8 cellular contexts compared by ENCODE assay signal in genomic region chr22:26658671-26659478, GRCh38.
DNase-seq lines count a peak whose midpoint lies in the region; ATAC-seq and TF ChIP-seq lines count a peak whose summit lies in the region.

No MANE protein-coding gene starts in this region.

- ATAC-seq in HG03025 (IDR thresholded peaks at IDR 0.05; ENCODE audit: low FRiP score, unreplicated experiment) = no peak

- no peak for TF ChIP-seq CTCF in HEK293 (tag by site-specific recombination; IDR thresholded peaks at IDR 0.05)
- TF ChIP-seq CTCF in astrocyte of the cerebellum (IDR thresholded peaks at IDR 0.05; ENCODE audit: low read depth, low read length, missing control alignments) = no peak

- in situ Hi-C loops in astrocyte of the cerebellum (cut with HindIII; ENCODE audit: low sequenced_read_pairs) = no loop called here

- H3K4me3 ChIP-seq in HEK293 (ENCODE audit: low read depth, low read length) (peak overlapping the region; percentile 32), astrocyte of the cerebellum (ENCODE audit: low read depth, low read length) (peak overlapping the region; percentile 32), iPS-18c (ENCODE audit: insufficient read depth, low read depth, low read length) (peak overlapping the region; percentile 81)

- H3K9me3 ChIP-seq in HEK293 (ENCODE audit: control insufficient read depth, insufficient read depth, low read depth, low read length) (no peaks in the 10 kb centered on the region), iPS-18c (ENCODE audit: control insufficient read depth, insufficient read depth, low read length) (no peaks in the 10 kb centered on the region)

- peaks cover 3% of the 10 kb centered on the region; the same call in 1 of the 2 replicates for H3K4me1 ChIP-seq in HEK293 (ENCODE audit: control insufficient read depth, insufficient read depth, low read length)

- POLR2A ChIA-PET in HEK293 (lab: Yijun Ruan, JAX) = no interaction called here

- no peaks in the 10 kb centered on the region for H3K36me3 ChIP-seq in HEK293 (ENCODE audit: control insufficient read depth in 2 of 2, insufficient read depth in 1 of 2, low read length in 2 of 2)

- CTCF ChIA-PET in HEK293 (lab: Yijun Ruan, JAX) = interaction anchor here (0.6 to 0.8 kb wide), 4 partner anchors 10 to 635 kb away, joined by 3 to 4 read pairs (median 3); no protein-coding TSS in a partner anchor

- no peak overlapping the region; the same call in 1 of the 2 replicates for H3K27ac ChIP-seq in HEK293 (ENCODE audit: extremely low read depth, low read depth, low read length)

- DNase-seq in DMS53 (lab: John Stamatoyannopoulos, UW) (peak; percentile 91), NCI-H1930 (lab: John Stamatoyannopoulos, UW) (peak; percentile 77 to 81), T-helper 9 cell (peak; percentile 54), astrocyte of the cerebellum (ENCODE audit: low read depth) (peak; percentile 64)
- DNase-seq in stimulated activated CD4-positive, alpha-beta T cell treated with anti-CD3 and anti-CD28 coated beads, Interleukin-15, amount 100 ng/mL, for 24 hours = peak; percentile 91

TF ChIP-seq in HEK293, 187 proteins besides CTCF, POLR2A, EP300 and RAD21 (continues in another document):
- TF ChIP-seq BCL11A (tag by site-specific recombination; IDR thresholded peaks at IDR 0.05; ENCODE audit: low read depth) (no peak; the same call in 1 of the 2 replicates), ZNF585B (tag by site-specific recombination; IDR thresholded peaks at IDR 0.05) (no peak), ZNF394 (tag by site-specific recombination; IDR thresholded peaks at IDR 0.05; ENCODE audit: borderline replicate concordance) (peak; percentile 82), GLIS1 (tag by site-specific recombination; IDR thresholded peaks at IDR 0.05) (peak; percentile 55; the same call in 1 of the 2 replicates), WT1 (tag by site-specific recombination; IDR thresholded peaks at IDR 0.05) (peak; percentile 75; the same call in 1 of the 2 replicates), ZBTB26 (tag by site-specific recombination; optimal IDR thresholded peaks at IDR 0.05) (peak; percentile 71), ZNF645 (tag by site-specific recombination; IDR thresholded peaks at IDR 0.05) (no peak), OVOL3 (tag by site-specific recombination; IDR thresholded peaks at IDR 0.05) (no peak), ZFHX2 (tag by site-specific recombination; conservative IDR thresholded peaks at IDR 0.05) (peak; percentile 62), KLF10 (tag by site-specific recombination; IDR thresholded peaks at IDR 0.05) (peak; percentile 72), ZNF335 (tag by site-specific recombination; conservative IDR thresholded peaks at IDR 0.05) (peak; percentile 23; the same call in 1 of the 2 replicates), KLF16 (tag by site-specific recombination; IDR thresholded peaks at IDR 0.05) (peak; percentile 60), BCL11B (tag by site-specific recombination; IDR thresholded peaks at IDR 0.05; ENCODE audit: low read depth) (no peak), ZSCAN18 (tag by site-specific recombination; IDR thresholded peaks at IDR 0.05) (no peak), GFI1B (tag by site-specific recombination; IDR thresholded peaks at IDR 0.05) (no peak), ZIC2 (tag by site-specific recombination; IDR thresholded peaks at IDR 0.05) (peak; percentile 78), ZNF174 (tag by site-specific recombination; IDR thresholded peaks at IDR 0.05) (no peak), ZBTB8A (tag by site-specific recombination; IDR thresholded peaks at IDR 0.05) (0 out of 2 replicates have a peak, but pooled peaks have one; percentile 21), ZNF843 (tag by site-specific recombination; IDR thresholded peaks at IDR 0.05) (no peak), ZNF701 (tag by site-specific recombination; IDR thresholded peaks at IDR 0.05) (no peak), ZBTB21 (tag by site-specific recombination; IDR thresholded peaks at IDR 0.05) (peak; percentile 48), ZNF24 (tag by site-specific recombination; IDR thresholded peaks at IDR 0.05) (0 out of 2 replicates have a peak, but pooled peaks have one; percentile 43), AEBP2 (tag by site-specific recombination; IDR thresholded peaks at IDR 0.05; ENCODE audit: borderline replicate concordance) (no peak), KLF1 (tag by site-specific recombination; IDR thresholded peaks at IDR 0.05) (peak; percentile 93), ZSCAN4 (tag by site-specific recombination; IDR thresholded peaks at IDR 0.05) (no peak), ZNF175 (tag by site-specific recombination; IDR thresholded peaks at IDR 0.05) (no peak), ZNF10 (tag by site-specific recombination; IDR thresholded peaks at IDR 0.05) (no peak)
